ENCODE assay signal across 1 cellular context in the genomic region with DNA sequence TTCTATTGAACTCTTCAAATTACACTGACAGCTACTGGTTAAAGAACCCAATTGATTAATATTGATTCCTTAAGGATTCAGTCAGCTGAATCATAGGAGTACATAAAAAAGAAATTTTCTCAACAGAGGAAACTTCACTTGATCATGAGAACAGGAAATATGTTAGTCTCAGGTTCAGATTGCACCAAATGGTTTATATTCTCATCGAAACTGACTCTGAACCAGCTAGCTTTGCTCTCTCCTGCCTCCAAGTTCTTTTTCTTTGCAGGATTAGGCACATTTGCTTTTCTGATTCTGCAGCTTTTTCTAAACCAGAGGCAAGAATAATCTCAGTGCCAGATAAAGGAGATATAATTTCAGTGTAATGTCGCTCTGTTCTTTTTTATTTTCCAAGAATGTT.
TF ChIP-seq lines count a peak whose summit lies in the region.

No MANE protein-coding gene starts in this region.

TF ChIP-seq in GM23338, 12 proteins besides CTCF, POLR2A, EP300 and RAD21 (continued from another document):
- TF ChIP-seq, protein P1, sequence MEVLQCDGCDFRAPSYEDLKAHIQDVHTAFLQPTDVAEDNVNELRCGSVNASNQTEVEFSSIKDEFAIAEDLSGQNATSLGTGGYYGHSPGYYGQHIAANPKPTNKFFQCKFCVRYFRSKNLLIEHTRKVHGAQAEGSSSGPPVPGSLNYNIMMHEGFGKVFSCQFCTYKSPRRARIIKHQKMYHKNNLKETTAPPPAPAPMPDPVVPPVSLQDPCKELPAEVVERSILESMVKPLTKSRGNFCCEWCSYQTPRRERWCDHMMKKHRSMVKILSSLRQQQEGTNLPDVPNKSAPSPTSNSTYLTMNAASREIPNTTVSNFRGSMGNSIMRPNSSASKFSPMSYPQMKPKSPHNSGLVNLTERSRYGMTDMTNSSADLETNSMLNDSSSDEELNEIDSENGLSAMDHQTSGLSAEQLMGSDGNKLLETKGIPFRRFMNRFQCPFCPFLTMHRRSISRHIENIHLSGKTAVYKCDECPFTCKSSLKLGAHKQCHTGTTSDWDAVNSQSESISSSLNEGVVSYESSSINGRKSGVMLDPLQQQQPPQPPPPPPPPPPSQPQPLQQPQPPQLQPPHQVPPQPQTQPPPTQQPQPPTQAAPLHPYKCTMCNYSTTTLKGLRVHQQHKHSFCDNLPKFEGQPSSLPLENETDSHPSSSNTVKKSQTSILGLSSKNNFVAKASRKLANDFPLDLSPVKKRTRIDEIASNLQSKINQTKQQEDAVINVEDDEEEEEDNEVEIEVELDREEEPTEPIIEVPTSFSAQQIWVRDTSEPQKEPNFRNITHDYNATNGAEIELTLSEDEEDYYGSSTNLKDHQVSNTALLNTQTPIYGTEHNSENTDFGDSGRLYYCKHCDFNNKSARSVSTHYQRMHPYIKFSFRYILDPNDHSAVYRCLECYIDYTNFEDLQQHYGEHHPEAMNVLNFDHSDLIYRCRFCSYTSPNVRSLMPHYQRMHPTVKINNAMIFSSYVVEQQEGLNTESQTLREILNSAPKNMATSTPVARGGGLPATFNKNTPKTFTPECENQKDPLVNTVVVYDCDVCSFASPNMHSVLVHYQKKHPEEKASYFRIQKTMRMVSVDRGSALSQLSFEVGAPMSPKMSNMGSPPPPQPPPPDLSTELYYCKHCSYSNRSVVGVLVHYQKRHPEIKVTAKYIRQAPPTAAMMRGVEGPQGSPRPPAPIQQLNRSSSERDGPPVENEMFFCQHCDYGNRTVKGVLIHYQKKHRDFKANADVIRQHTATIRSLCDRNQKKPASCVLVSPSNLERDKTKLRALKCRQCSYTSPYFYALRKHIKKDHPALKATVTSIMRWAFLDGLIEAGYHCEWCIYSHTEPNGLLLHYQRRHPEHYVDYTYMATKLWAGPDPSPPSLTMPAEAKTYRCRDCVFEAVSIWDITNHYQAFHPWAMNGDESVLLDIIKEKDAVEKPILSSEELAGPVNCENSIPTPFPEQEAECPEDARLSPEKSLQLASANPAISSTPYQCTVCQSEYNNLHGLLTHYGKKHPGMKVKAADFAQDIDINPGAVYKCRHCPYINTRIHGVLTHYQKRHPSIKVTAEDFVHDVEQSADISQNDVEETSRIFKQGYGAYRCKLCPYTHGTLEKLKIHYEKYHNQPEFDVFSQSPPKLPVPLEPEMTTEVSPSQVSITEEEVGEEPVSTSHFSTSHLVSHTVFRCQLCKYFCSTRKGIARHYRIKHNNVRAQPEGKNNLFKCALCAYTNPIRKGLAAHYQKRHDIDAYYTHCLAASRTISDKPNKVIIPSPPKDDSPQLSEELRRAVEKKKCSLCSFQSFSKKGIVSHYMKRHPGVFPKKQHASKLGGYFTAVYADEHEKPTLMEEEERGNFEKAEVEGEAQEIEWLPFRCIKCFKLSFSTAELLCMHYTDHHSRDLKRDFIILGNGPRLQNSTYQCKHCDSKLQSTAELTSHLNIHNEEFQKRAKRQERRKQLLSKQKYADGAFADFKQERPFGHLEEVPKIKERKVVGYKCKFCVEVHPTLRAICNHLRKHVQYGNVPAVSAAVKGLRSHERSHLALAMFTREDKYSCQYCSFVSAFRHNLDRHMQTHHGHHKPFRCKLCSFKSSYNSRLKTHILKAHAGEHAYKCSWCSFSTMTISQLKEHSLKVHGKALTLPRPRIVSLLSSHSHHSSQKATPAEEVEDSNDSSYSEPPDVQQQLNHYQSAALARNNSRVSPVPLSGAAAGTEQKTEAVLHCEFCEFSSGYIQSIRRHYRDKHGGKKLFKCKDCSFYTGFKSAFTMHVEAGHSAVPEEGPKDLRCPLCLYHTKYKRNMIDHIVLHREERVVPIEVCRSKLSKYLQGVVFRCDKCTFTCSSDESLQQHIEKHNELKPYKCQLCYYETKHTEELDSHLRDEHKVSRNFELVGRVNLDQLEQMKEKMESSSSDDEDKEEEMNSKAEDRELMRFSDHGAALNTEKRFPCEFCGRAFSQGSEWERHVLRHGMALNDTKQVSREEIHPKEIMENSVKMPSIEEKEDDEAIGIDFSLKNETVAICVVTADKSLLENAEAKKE (CRISPR knock-in tag; IDR thresholded peaks at IDR 0.05), result no peak
